16 cellular contexts compared by ENCODE assay signal in the genomic region with DNA sequence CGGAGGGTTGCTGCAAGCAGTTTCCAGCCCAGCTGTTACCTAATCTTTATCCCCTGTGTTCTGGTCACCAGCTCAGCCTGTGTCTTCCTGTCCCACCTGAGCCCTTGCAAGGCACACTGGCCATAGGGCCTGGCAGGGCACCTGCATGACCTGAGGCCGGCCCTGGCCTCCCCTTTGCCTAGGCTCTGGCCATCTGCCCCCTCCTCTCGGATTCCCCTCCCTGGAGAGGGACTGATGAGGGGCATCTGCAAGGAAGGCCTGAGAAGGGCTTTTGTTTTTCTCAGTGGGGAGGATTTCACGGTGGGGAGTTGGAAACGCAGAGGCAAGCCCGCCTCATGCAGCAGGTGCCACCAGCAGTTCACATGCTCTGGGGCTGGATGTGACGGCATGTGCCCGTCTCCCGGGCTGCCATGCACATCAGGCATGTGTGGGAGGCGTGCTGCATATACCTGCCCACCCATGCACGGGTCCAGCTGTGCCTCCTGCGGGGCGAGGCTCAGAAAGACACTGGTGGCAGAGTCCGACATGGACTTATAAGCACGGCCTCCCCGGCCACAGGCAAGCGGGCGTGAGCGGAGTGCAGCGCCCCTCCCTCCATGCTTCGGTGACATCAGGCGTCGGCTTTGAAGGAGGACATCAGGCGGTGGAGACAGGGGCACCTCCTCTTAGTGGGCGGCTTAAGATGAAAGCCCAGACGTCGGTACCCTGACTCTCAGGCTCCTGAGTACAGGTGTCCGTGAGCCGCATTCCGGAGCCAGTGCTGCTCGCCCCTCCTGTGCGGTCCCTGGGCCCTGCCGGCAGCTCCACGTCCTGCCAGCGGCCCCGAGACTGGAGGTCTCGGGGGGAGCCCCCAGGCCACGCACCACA. TPM values are rescaled to one million over a fixed set of nuclear protein-coding genes. Genes with fewer than 3 reads are reported as not detected.
"Had no signal": no experiment of that assay in that cellular context is flagged by ENCODE, and none has a peak within 500 bp of the region (broad histone marks: within the 10 kb centered on the region; RNA-seq: fewer than 3 reads in every experiment).

No MANE protein-coding gene starts in this region.

- H3K36me3 ChIP-seq: brain microvascular endothelial cell, pancreas had no signal

- H3K27me3 ChIP-seq: brain microvascular endothelial cell, pancreas had no signal

- H3K9me3 Mint-ChIP-seq: activated B cell treated with CpG ODN at 0.5 μM for 24 hours; activated CD8-positive, alpha-beta T cell treated with anti-CD3 and anti-CD28 coated beads for 36 hours; activated naive CD8-positive, alpha-beta T cell treated with anti-CD3 and anti-CD28 coated beads for 36 hours; activated T-cell treated with anti-CD3 and anti-CD28 coated beads, Interleukin-2, amount 50 U/mL, for 72 hours; central memory CD8-positive, alpha-beta T cell; immature natural killer cell; stimulated activated effector memory CD8-positive, alpha-beta T cell treated with anti-CD3 and anti-CD28 coated beads, Interleukin-12 subunit alpha, Interleukin-12 subunit beta, amount 100 ng/mL, for 72 hours had no signal

- H3K27ac Mint-ChIP-seq: activated B cell treated with CpG ODN at 0.5 μM for 24 hours; activated CD8-positive, alpha-beta T cell treated with anti-CD3 and anti-CD28 coated beads for 36 hours; activated naive CD8-positive, alpha-beta T cell treated with anti-CD3 and anti-CD28 coated beads for 36 hours; activated T-cell treated with anti-CD3 and anti-CD28 coated beads, Interleukin-2, amount 50 U/mL, for 72 hours; immature natural killer cell; stimulated activated effector memory CD8-positive, alpha-beta T cell treated with anti-CD3 and anti-CD28 coated beads, Interleukin-12 subunit alpha, Interleukin-12 subunit beta, amount 100 ng/mL, for 72 hours had no signal

- DNase-seq: activated B cell treated with CpG ODN at 0.5 μM for 24 hours; activated CD4-positive, alpha-beta T cell treated with anti-CD3 and anti-CD28 coated beads for 48 hours; activated CD8-positive, alpha-beta T cell treated with anti-CD3 and anti-CD28 coated beads for 36 hours; activated gamma-delta T cell treated with Interleukin-2 at 50 U/mL for 16 hours; activated naive CD8-positive, alpha-beta T cell treated with anti-CD3 and anti-CD28 coated beads for 36 hours; activated T-cell treated with anti-CD3 and anti-CD28 coated beads, Interleukin-2, amount 50 U/mL, for 72 hours; brain microvascular endothelial cell; cortex of kidney; effector CD8-positive, alpha-beta T cell; foreskin fibroblast; immature natural killer cell had no signal

- H3K27me3 Mint-ChIP-seq: activated B cell treated with CpG ODN at 0.5 μM for 24 hours; activated CD8-positive, alpha-beta T cell treated with anti-CD3 and anti-CD28 coated beads for 36 hours; activated naive CD8-positive, alpha-beta T cell treated with anti-CD3 and anti-CD28 coated beads for 36 hours; central memory CD8-positive, alpha-beta T cell had no signal

- H3K9me3 ChIP-seq: pancreas, thoracic aorta had no signal

- H3K4me3 Mint-ChIP-seq: activated B cell treated with CpG ODN at 0.5 μM for 24 hours; activated CD8-positive, alpha-beta T cell treated with anti-CD3 and anti-CD28 coated beads for 36 hours; activated naive CD8-positive, alpha-beta T cell treated with anti-CD3 and anti-CD28 coated beads for 36 hours; activated T-cell treated with anti-CD3 and anti-CD28 coated beads, Interleukin-2, amount 50 U/mL, for 72 hours; central memory CD8-positive, alpha-beta T cell; immature natural killer cell; stimulated activated effector memory CD8-positive, alpha-beta T cell treated with anti-CD3 and anti-CD28 coated beads, Interleukin-12 subunit alpha, Interleukin-12 subunit beta, amount 100 ng/mL, for 72 hours had no signal

- H3K4me3 ChIP-seq: pancreas, thoracic aorta had no signal

- H3K4me1 Mint-ChIP-seq: activated B cell treated with CpG ODN at 0.5 μM for 24 hours; activated naive CD8-positive, alpha-beta T cell treated with anti-CD3 and anti-CD28 coated beads for 36 hours had no signal

- H3K36me3 Mint-ChIP-seq: activated naive CD8-positive, alpha-beta T cell treated with anti-CD3 and anti-CD28 coated beads for 36 hours; immature natural killer cell had no signal

- H3K27ac ChIP-seq: brain microvascular endothelial cell, pancreas, thoracic aorta had no signal

- ATAC-seq: activated CD8-positive, alpha-beta T cell treated with anti-CD3 and anti-CD28 coated beads for 36 hours; activated T-cell treated with anti-CD3 and anti-CD28 coated beads, Interleukin-2, amount 50 U/mL, for 72 hours; pancreas; stimulated activated effector memory CD8-positive, alpha-beta T cell treated with anti-CD3 and anti-CD28 coated beads, Interleukin-12 subunit alpha, Interleukin-12 subunit beta, amount 100 ng/mL, for 72 hours had no signal

RNA-seq across cellular contexts. Expression of gene NOTUM, which starts 33.0 kb away (rescaled TPM):
- total RNA-seq: activated B cell treated with CpG ODN at 0.5 μM for 24 hours, thoracic aorta had no signal
- polyA plus RNA-seq: immature natural killer cell, neural cell had no signal

RNA-seq across cellular contexts. Expression of gene RAC3, which starts 37.5 kb away (rescaled TPM):
- polyA plus RNA-seq: immature natural killer cell had no signal
